Comparison of ENCODE assay signal across 16 cellular contexts in the genomic region with DNA sequence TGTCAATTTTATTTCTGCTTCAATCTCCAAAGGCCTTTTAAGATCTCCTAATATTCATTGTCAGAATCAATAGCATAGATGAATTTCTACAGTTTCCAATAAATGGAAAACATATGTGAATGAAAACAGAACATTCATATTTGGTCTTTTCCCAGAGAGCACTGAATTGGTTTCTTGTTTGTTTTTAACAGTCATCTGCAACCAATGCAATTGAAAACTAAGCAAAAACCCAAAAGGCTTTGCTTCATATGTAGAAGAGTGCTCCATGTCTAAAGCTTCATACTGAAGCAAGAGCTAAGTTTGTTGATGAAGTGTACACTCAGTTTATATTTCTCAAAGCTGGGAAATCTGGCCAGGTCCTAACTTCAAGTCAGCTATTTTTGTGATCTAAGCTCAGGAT.
DNase-seq lines count a peak whose midpoint lies in the region; TF ChIP-seq lines count a peak whose summit lies in the region.
"Had no signal": no experiment of that assay in that cellular context is flagged by ENCODE, and none has a peak within 500 bp of the region (broad histone marks: within the 10 kb centered on the region; RNA-seq: fewer than 3 reads in every experiment).

No MANE protein-coding gene starts in this region.

- no peak for TF ChIP-seq EP300 in tibial nerve (IDR thresholded peaks at IDR 0.05)

- H3K4me1 ChIP-seq in adipocyte (ENCODE audit: control insufficient read depth, insufficient read depth, low read length) (peaks cover 16% of the 10 kb centered on the region), thyroid gland (no peaks in the 10 kb centered on the region), tibial nerve (peaks cover 0 to 12% (median 0%) of the 10 kb centered on the region in 4 donors)
- H3K4me1 ChIP-seq: BLaER1 treated with 17β-estradiol and CSF1 and Interleukin-3, amounts not matched to agents 10 nM and 100 nM had no signal

- TF ChIP-seq POLR2A in thyroid gland (IDR thresholded peaks at IDR 0.05), result no peak
- TF ChIP-seq POLR2A in tibial nerve (IDR thresholded peaks at IDR 0.05), result no peak

- H3K27me3 ChIP-seq in adipocyte (replicated peaks; ENCODE audit: control insufficient read depth, insufficient read depth, low read length), result no peaks in the 10 kb centered on the region
- H3K27me3 ChIP-seq in thyroid gland, result no peaks in the 10 kb centered on the region
- H3K27me3 ChIP-seq in tibial nerve, result no peaks in the 10 kb centered on the region
- H3K27me3 ChIP-seq: BLaER1 treated with 17β-estradiol and CSF1 and Interleukin-3, amounts not matched to agents 10 nM and 100 nM had no signal

- H3K4me3 ChIP-seq in adipocyte (ENCODE audit: low read length) (no peak overlapping the region), thyroid gland (replicated peaks in 1 of 3) (no peak overlapping the region), tibial nerve (no peak overlapping the region)
- H3K4me3 ChIP-seq: BLaER1 treated with 17β-estradiol and CSF1 and Interleukin-3, amounts not matched to agents 10 nM and 100 nM had no signal

- DNase-seq in adipocyte (ENCODE audit: low read depth) (peak; percentile 41), fibroblast of gingiva (ENCODE audit: low read depth) (peak; percentile 48), thyroid gland (no peak), tibial nerve (ENCODE audit: low spot score in 2 of 2) (no peak), activated gamma-delta T cell (lab: John Stamatoyannopoulos, UW) (no peak)
- DNase-seq: 8988T; ACHN; AML-193; Caco-2; Calu3; CD4-positive, alpha-beta T cell; CD8-positive, alpha-beta T cell; DMS79 treated with DMSO at 0.1 percent for 48 hours; GF-D8 had no signal

- H3K27ac ChIP-seq in thyroid gland, result no peak overlapping the region
- H3K27ac ChIP-seq in tibial nerve, result no peak overlapping the region
- H3K27ac ChIP-seq: BLaER1 treated with 17β-estradiol and CSF1 and Interleukin-3, amounts not matched to agents 10 nM and 100 nM; C4-2B had no signal

- no peak overlapping the region for H3K9ac ChIP-seq in adipocyte (ENCODE audit: low read length)
- H3K9ac ChIP-seq: BLaER1 treated with 17β-estradiol and CSF1 and Interleukin-3, amounts not matched to agents 10 nM and 100 nM had no signal

- peaks cover 31% of the 10 kb centered on the region for H3K9me3 ChIP-seq in adipocyte (ENCODE audit: control insufficient read depth, low read length)
- no peaks in the 10 kb centered on the region for H3K9me3 ChIP-seq in thyroid gland
- peaks cover 0 to 19% (median 4%) of the 10 kb centered on the region in 4 donors for H3K9me3 ChIP-seq in tibial nerve

- no peak for TF ChIP-seq CTCF in thyroid gland (IDR thresholded peaks at IDR 0.05)
- TF ChIP-seq CTCF in tibial nerve (IDR thresholded peaks at IDR 0.05), result no peak

- no peaks in the 10 kb centered on the region for H3K36me3 ChIP-seq in adipocyte (ENCODE audit: control insufficient read depth, insufficient read depth, low read length, severe bottlenecking)
- no peaks in the 10 kb centered on the region for H3K36me3 ChIP-seq in thyroid gland
- H3K36me3 ChIP-seq in tibial nerve, result no peaks in the 10 kb centered on the region
- H3K36me3 ChIP-seq: BLaER1 treated with 17β-estradiol and CSF1 and Interleukin-3, amounts not matched to agents 10 nM and 100 nM had no signal

- intact Hi-C loops in thyroid gland (cut with DNase I), result no loop called here

Comparison
In these comparisons a context has a peak if more than half of its experiments do, and no peak if none do; other contexts are left out.
1. DNase-seq: peak in adipocyte (single experiment) and fibroblast of gingiva (single experiment); none in thyroid gland (0 of 2), tibial nerve (0 of 2) and activated gamma-delta T cell (single experiment).